Comparison of ENCODE assay signal across 16 cellular contexts in genomic region chr3:169008772-169009358, GRCh38.
"Had no signal": no experiment of that assay in that cellular context is flagged by ENCODE, and none has a peak within 500 bp of the region (broad histone marks: within the 10 kb centered on the region; RNA-seq: fewer than 3 reads in every experiment).

No MANE protein-coding gene starts in this region.

- H3K27ac Mint-ChIP-seq: activated naive CD8-positive, alpha-beta T cell treated with anti-CD3 and anti-CD28 coated beads, Interleukin-2, amount 10 ng/mL, durations not matched to agents 7 days and 5 days; activated T-cell treated with anti-CD3 and anti-CD28 coated beads, Interleukin-2, amount 50 U/mL, for 72 hours; brain; effector memory CD8-positive, alpha-beta T cell; natural killer cell; stimulated activated effector memory CD8-positive, alpha-beta T cell treated with anti-CD3 and anti-CD28 coated beads, Interleukin-12 subunit alpha, Interleukin-12 subunit beta, amount 100 ng/mL, for 72 hours had no signal

- H3K4me1 Mint-ChIP-seq: activated naive CD8-positive, alpha-beta T cell treated with anti-CD3 and anti-CD28 coated beads, Interleukin-2, amount 10 ng/mL, durations not matched to agents 7 days and 5 days; brain; natural killer cell; stimulated activated effector memory CD8-positive, alpha-beta T cell treated with anti-CD3 and anti-CD28 coated beads, Interleukin-12 subunit alpha, Interleukin-12 subunit beta, amount 100 ng/mL, for 72 hours had no signal

- H3K27me3 Mint-ChIP-seq: activated naive CD8-positive, alpha-beta T cell treated with anti-CD3 and anti-CD28 coated beads, Interleukin-2, amount 10 ng/mL, durations not matched to agents 7 days and 5 days; effector memory CD8-positive, alpha-beta T cell had no signal

- H3K36me3 Mint-ChIP-seq: activated naive CD8-positive, alpha-beta T cell treated with anti-CD3 and anti-CD28 coated beads, Interleukin-2, amount 10 ng/mL, durations not matched to agents 7 days and 5 days; brain; natural killer cell; stimulated activated effector memory CD8-positive, alpha-beta T cell treated with anti-CD3 and anti-CD28 coated beads, Interleukin-12 subunit alpha, Interleukin-12 subunit beta, amount 100 ng/mL, for 72 hours had no signal

- H3K9me3 Mint-ChIP-seq: activated naive CD8-positive, alpha-beta T cell treated with anti-CD3 and anti-CD28 coated beads, Interleukin-2, amount 10 ng/mL, durations not matched to agents 7 days and 5 days; activated T-cell treated with anti-CD3 and anti-CD28 coated beads, Interleukin-2, amount 50 U/mL, for 72 hours had no signal

- DNase-seq: activated CD4-positive, alpha-beta T cell treated with anti-CD3 and anti-CD28 coated beads for 48 hours; activated CD8-positive, alpha-beta memory T cell treated with anti-CD3 and anti-CD28 coated beads, Interleukin-2, amount 50 U/mL, for 48 hours; activated gamma-delta T cell treated with Interleukin-2 at 50 U/mL for 16 hours; activated naive CD8-positive, alpha-beta T cell treated with anti-CD3 and anti-CD28 coated beads, Interleukin-2, amount 10 ng/mL, durations not matched to agents 7 days and 5 days; activated T-cell treated with anti-CD3 and anti-CD28 coated beads, Interleukin-2, amount 50 U/mL, for 72 hours; dermis blood vessel endothelial cell; effector memory CD8-positive, alpha-beta T cell; hippocampal formation; left ventricle myocardium superior; mesenchymal stem cell; natural killer cell; nucleus accumbens; posterior cingulate gyrus; T-helper 2 cell had no signal

- H3K4me3 Mint-ChIP-seq: activated naive CD8-positive, alpha-beta T cell treated with anti-CD3 and anti-CD28 coated beads, Interleukin-2, amount 10 ng/mL, durations not matched to agents 7 days and 5 days; activated T-cell treated with anti-CD3 and anti-CD28 coated beads, Interleukin-2, amount 50 U/mL, for 72 hours; brain; effector memory CD8-positive, alpha-beta T cell; natural killer cell; stimulated activated effector memory CD8-positive, alpha-beta T cell treated with anti-CD3 and anti-CD28 coated beads, Interleukin-12 subunit alpha, Interleukin-12 subunit beta, amount 100 ng/mL, for 72 hours had no signal
